ENCODE assay signal across 9 cellular contexts in the genomic region with DNA sequence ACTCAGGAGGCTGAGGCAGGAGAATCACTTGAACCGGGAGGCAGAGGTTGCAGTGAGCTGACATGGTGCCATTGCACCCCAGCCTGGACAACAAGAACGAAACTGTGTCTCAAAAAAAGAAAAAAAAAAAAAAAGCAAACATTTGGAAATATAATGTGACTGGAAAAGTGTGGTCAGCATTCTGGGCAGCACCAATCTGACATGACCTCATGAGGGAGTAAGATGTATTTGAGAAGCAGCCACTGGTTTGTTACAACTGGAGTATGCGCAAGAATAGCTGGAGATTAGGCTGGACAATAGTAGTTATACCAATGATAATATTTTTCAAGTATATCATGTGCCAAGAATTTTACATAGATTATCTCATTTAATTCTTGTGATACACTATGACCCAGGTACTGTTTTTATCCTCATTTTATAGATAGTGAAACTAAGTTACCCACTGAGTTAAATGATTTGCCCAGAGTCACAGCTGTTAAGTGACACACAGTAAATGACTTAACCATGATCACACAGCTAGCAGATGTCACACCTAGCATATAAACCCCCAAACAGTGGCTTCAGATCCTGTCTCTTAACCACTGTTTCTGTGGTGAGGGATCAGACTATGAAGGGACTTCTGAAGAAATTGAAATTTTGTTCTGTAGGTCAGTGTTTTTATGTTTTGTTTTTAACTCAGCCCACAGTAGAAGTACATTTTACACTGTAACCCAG. TPM values are rescaled to one million over a fixed set of nuclear protein-coding genes. Genes with fewer than 3 reads are reported as not detected.
DNase-seq lines count a peak whose midpoint lies in the region; ATAC-seq and TF ChIP-seq lines count a peak whose summit lies in the region.
"Had no signal": no experiment of that assay in that cellular context is flagged by ENCODE, and none has a peak within 500 bp of the region (broad histone marks: within the 10 kb centered on the region; RNA-seq: fewer than 3 reads in every experiment).

No MANE protein-coding gene starts in this region.

- H4K20me1 ChIP-seq in hepatocyte (ENCODE audit: insufficient read depth, poor library complexity, severe bottlenecking): peaks cover 14% of the 10 kb centered on the region

- H3K4me3 ChIP-seq in hepatocyte: no peak overlapping the region

- H3K9me3 Mint-ChIP-seq in Calu3 (ENCODE audit: low read depth, unreplicated experiment): no peaks in the 10 kb centered on the region

- TF ChIP-seq CTCF in hepatocyte (IDR thresholded peaks at IDR 0.05; ENCODE audit: poor library complexity) (no peak), Calu3 (IDR thresholded peaks at IDR 0.05; ENCODE audit: unreplicated experiment) (no peak)

- no peaks in the 10 kb centered on the region for H3K9me2 ChIP-seq in hepatocyte (replicated peaks; ENCODE audit: insufficient read depth)

- CTCF ChIA-PET in Calu3 (lab: Charles Lee): interaction anchor here (0.8 kb wide), 1 partner anchor 19 kb away, joined by 3 read pairs; no protein-coding TSS in a partner anchor

- H2AFZ ChIP-seq in hepatocyte: no peak overlapping the region

- no peaks in the 10 kb centered on the region for H3K9me3 ChIP-seq in hepatocyte (ENCODE audit: low read depth)

- H3K27ac Mint-ChIP-seq in Calu3 (ENCODE audit: unreplicated experiment): no peak overlapping the region

- BruUV-seq in Calu3 (replicated peaks; lab: Mats Ljungman, UMichigan): no TSS peak

- 91% methylated on average over 3 of the region's 3 CpGs for WGBS in hepatocyte (ENCODE audit: low lambda C conversion rate, missing lambda C conversion rate)

- no peaks in the 10 kb centered on the region for H3K27me3 Mint-ChIP-seq in Calu3 (ENCODE audit: unreplicated experiment)

- no peaks in the 10 kb centered on the region for H3K27me3 ChIP-seq in hepatocyte

- ATAC-seq in GM21528 (IDR thresholded peaks at IDR 0.05; ENCODE audit: low FRiP score, unreplicated experiment): peak; percentile 66

- H3K4me1 ChIP-seq in hepatocyte (ENCODE audit: insufficient read depth): peaks cover 3% of the 10 kb centered on the region

- H3K4me2 ChIP-seq in hepatocyte: no peak overlapping the region

- H3K36me3 ChIP-seq in hepatocyte (replicated peaks; ENCODE audit: insufficient read depth, low read depth): no peaks in the 10 kb centered on the region

- H3K79me2 ChIP-seq in hepatocyte: peaks cover 98% of the 10 kb centered on the region

- peaks cover 29% of the 10 kb centered on the region for H3K4me1 Mint-ChIP-seq in Calu3 (ENCODE audit: low read depth, unreplicated experiment)

- peaks cover 20% of the 10 kb centered on the region for H3K36me3 Mint-ChIP-seq in Calu3 (ENCODE audit: insufficient read depth, unreplicated experiment)

- DNase-seq in ELR (ENCODE audit: low read depth) (peak; percentile 22), NAMALWA (ENCODE audit: low spot score) (peak; percentile 4), hepatocyte (ENCODE audit: low spot score) (no peak), LoVo (ENCODE audit: low spot score) (no peak), NCI-H2107 treated with DMSO at 0.1 percent for 48 hours (lab: John Stamatoyannopoulos, UW; ENCODE audit: unreplicated experiment) (no peak), Calu3 (no peak)
- DNase-seq in stimulated activated CD4-positive, alpha-beta T cell treated with anti-CD3 and anti-CD28 coated beads, Interleukin-1b, Interleukin-23, amount 100 ng/mL, for 48 hours: no peak

- no peak overlapping the region for H3K4me3 Mint-ChIP-seq in Calu3 (ENCODE audit: low read depth, unreplicated experiment)

- H3K27ac ChIP-seq in hepatocyte: peak overlapping the region; percentile 1
- H3K27ac ChIP-seq: epithelial cell of prostate had no signal

- intact Hi-C loops in Calu3 (cut with micrococcal nuclease; ENCODE audit: unreplicated experiment): no loop called here

RNA-seq across cellular contexts. Expression of a gene that starts 11.1 kb away (rescaled TPM):
- 39.8 and 41.7 TPM in 2 replicates for total RNA-seq in hepatocyte
- 30.7 and 31.6 TPM in 2 replicates for polyA plus RNA-seq in hepatocyte
- total RNA-seq in Calu3 (2022): 70.2 and 96.6 TPM in 2 replicates

Comparison
In these comparisons a context has a peak if more than half of its experiments do, and no peak if none do; other contexts are left out.
1. DNase-seq: peak in ELR (single experiment) and NAMALWA (single experiment); none in hepatocyte (single experiment), stimulated activated CD4-positive, alpha-beta T cell treated with anti-CD3 and anti-CD28 coated beads, Interleukin-1b, Interleukin-23, amount 100 ng/mL, for 48 hours (single experiment), LoVo (single experiment), NCI-H2107 treated with DMSO at 0.1 percent for 48 hours (single experiment) and Calu3 (single experiment).